ENCODE assay signal across 12 cellular contexts in the genomic region with DNA sequence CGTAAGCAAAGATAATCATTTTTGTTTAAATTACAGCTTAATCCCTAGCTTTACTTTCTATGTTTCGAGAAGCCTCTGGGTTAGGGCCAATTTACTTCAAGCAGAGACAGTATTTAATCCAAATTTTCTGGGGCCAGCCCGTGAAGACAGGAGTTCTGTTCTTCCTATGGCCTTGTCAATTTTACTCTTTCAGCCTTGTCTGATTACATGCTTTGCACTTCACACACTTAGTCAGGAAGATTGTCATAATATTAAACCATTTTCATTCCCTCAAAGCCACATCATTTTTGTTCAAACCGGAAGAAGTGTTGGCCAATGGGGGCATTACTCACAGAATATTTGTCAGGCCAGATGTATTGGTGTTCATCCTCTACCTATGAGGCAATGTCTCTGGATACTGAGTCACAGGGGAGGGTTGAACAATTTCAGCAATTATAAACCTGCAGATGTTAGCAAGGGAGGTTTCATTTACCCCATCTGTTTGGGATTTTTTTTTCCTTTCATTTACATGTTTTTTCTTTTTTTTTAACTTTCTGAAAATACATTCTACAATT.
A peak's percentile ranks its signal among the peaks of the same experiment; 100 is the strongest.
DNase-seq lines count a peak whose midpoint lies in the region; ATAC-seq, FAIRE-seq and TF ChIP-seq lines count a peak whose summit lies in the region.
"Had no signal": no experiment of that assay in that cellular context is flagged by ENCODE, and none has a peak within 500 bp of the region (broad histone marks: within the 10 kb centered on the region; RNA-seq: fewer than 3 reads in every experiment).

No MANE protein-coding gene starts in this region.

- no peaks in the 10 kb centered on the region for H3K9me3 ChIP-seq in IMR-90 (ENCODE audit: control insufficient read depth, insufficient read depth, low read length)
- H3K9me3 ChIP-seq in hepatocyte (ENCODE audit: low read depth) = no peaks in the 10 kb centered on the region
- H3K9me3 ChIP-seq in T-helper 17 cell (ENCODE audit: control insufficient read depth, low read length, poor library complexity, severe bottlenecking) = no peaks in the 10 kb centered on the region
- H3K9me3 ChIP-seq: heart right ventricle, mucosa of descending colon had no signal

- no peak overlapping the region for H3K23ac ChIP-seq in IMR-90 (ENCODE audit: low read depth, low read length)

- H4K20me1 ChIP-seq in IMR-90 (ENCODE audit: insufficient read depth, low read length) = no peaks in the 10 kb centered on the region
- no peaks in the 10 kb centered on the region for H4K20me1 ChIP-seq in hepatocyte (ENCODE audit: insufficient read depth, poor library complexity, severe bottlenecking)

- intact Hi-C loops in IMR-90 (cut with micrococcal nuclease) = loop anchor here (5.0 kb wide), 2 partner anchors 659 to 1131 kb away; a partner anchor contains a TSS

- H4K5ac ChIP-seq in IMR-90 (ENCODE audit: low read depth, low read length) = peak overlapping the region; percentile 62; the same call in 1 of the 2 replicates

- H2BK120ac ChIP-seq in IMR-90 (ENCODE audit: low read depth, low read length) = peak overlapping the region; percentile 11; the same call in 1 of the 2 replicates

- H3K27me3 Mint-ChIP-seq in activated T-helper 17 cell treated with anti-CD3 and anti-CD28 coated beads, Interleukin-2, amount 50 U/mL, for 72 hours = no peaks in the 10 kb centered on the region
- no peaks in the 10 kb centered on the region for H3K27me3 Mint-ChIP-seq in T-helper 17 cell
- H3K27me3 Mint-ChIP-seq: CD4-positive, alpha-beta T cell had no signal

- peak overlapping the region; percentile 50; the same call in 1 of the 2 replicates for H3K4me2 ChIP-seq in IMR-90 (ENCODE audit: low read depth, low read length)
- peak overlapping the region; percentile 55 for H3K4me2 ChIP-seq in hepatocyte

- no peaks in the 10 kb centered on the region for H3K36me3 ChIP-seq in IMR-90 (ENCODE audit: control insufficient read depth, insufficient read depth, low read length)
- H3K36me3 ChIP-seq in hepatocyte (replicated peaks; ENCODE audit: insufficient read depth, low read depth) = no peaks in the 10 kb centered on the region
- H3K36me3 ChIP-seq: heart right ventricle had no signal

- H3K4me1 ChIP-seq in IMR-90 (ENCODE audit: control insufficient read depth, insufficient read depth, low read length) = no peaks in the 10 kb centered on the region; the same call in 1 of the 2 replicates
- no peaks in the 10 kb centered on the region for H3K4me1 ChIP-seq in hepatocyte (ENCODE audit: insufficient read depth)

- POLR2A ChIA-PET in IMR-90 (lab: Charles Lee; ENCODE audit: unreplicated experiment) = interaction anchor here (0.6 kb wide), 1 partner anchor 588 kb away, joined by 3 read pairs; no protein-coding TSS in a partner anchor

- TF ChIP-seq POLR2A in IMR-90 (IDR thresholded peaks at IDR 0.05; ENCODE audit: low read depth, low read length) = no peak

- CTCF ChIA-PET in IMR-90 (lab: Yijun Ruan, JAX) = interaction anchor here (0.7 kb wide), 1 partner anchor 54 kb away, joined by 3 read pairs; no protein-coding TSS in a partner anchor

- H2AK9ac ChIP-seq in IMR-90 (replicated peaks; ENCODE audit: low read depth, low read length, poor library complexity) = no peak overlapping the region

- ATAC-seq in IMR-90 (ENCODE audit: low read depth) (peak; percentile 66), T-helper 17 cell (no peak)
- no peak for ATAC-seq in activated T-helper 17 cell treated with anti-CD3 and anti-CD28 coated beads, Interleukin-2, amount 50 U/mL, for 72 hours (replicated peaks)
- ATAC-seq: mucosa of descending colon had no signal

- H3K27ac ChIP-seq in IMR-90 (ENCODE audit: insufficient read depth, low read length) (peak overlapping the region; percentile 8; the same call in 1 of the 2 replicates), hepatocyte (peak overlapping the region; percentile 74)

- no peak for TF ChIP-seq RAD21 in IMR-90 (IDR thresholded peaks at IDR 0.05; ENCODE audit: low read length)

- H3K9me3 Mint-ChIP-seq in activated T-helper 17 cell treated with anti-CD3 and anti-CD28 coated beads, Interleukin-2, amount 50 U/mL, for 72 hours = no peaks in the 10 kb centered on the region
- H3K9me3 Mint-ChIP-seq: CD4-positive, alpha-beta T cell had no signal

- no peaks in the 10 kb centered on the region for H3K36me3 Mint-ChIP-seq in activated T-helper 17 cell treated with anti-CD3 and anti-CD28 coated beads, Interleukin-2, amount 50 U/mL, for 72 hours (ENCODE audit: low read depth)
- H3K36me3 Mint-ChIP-seq in T-helper 17 cell (ENCODE audit: low read depth) = no peaks in the 10 kb centered on the region

- dilution Hi-C loops in IMR-90 (cut with HindIII; ENCODE audit: low sequenced_read_pairs, unreplicated experiment) = no loop called here

- 0 out of 2 replicates have a peak overlapping the region, but pooled peaks have one; percentile 1 for H2BK20ac ChIP-seq in IMR-90 (ENCODE audit: low read depth, low read length)

- H3K18ac ChIP-seq in IMR-90 (ENCODE audit: low read depth, low read length) = peak overlapping the region; percentile 27; the same call in 1 of the 2 replicates

- H3K27ac Mint-ChIP-seq in activated T-helper 17 cell treated with anti-CD3 and anti-CD28 coated beads, Interleukin-2, amount 50 U/mL, for 72 hours = no peak overlapping the region
- no peak overlapping the region for H3K27ac Mint-ChIP-seq in T-helper 17 cell
- H3K27ac Mint-ChIP-seq: CD4-positive, alpha-beta T cell had no signal

- no peaks in the 10 kb centered on the region for H3K9me2 ChIP-seq in hepatocyte (replicated peaks; ENCODE audit: insufficient read depth)

- peak; percentile 77 for DNase-seq in AG08395 (ENCODE audit: low spot score)
- DNase-seq in IMR-90 = peak; percentile 95
- peak; percentile 98 for DNase-seq in amniotic epithelial cell (ENCODE audit: low read depth)
- DNase-seq in hepatocyte (ENCODE audit: low spot score) = peak; percentile 29
- no peak for DNase-seq in T-helper 17 cell
- no peak for DNase-seq in activated CD4-positive, alpha-beta T cell treated with anti-CD3 and anti-CD28 coated beads, Interleukin-2, amount 50 U/mL, for 1 hour
- DNase-seq in frontal cortex (ENCODE audit: low spot score in 2 of 2) = no peak
- DNase-seq: CD4-positive, alpha-beta T cell; heart right ventricle; mucosa of descending colon; NCI-H1694 had no signal

- no peaks in the 10 kb centered on the region for H3K79me1 ChIP-seq in IMR-90 (ENCODE audit: low read depth in 1 of 2, low read length in 2 of 2)

- no TSS peak for BruUV-seq in IMR-90 (replicated peaks; lab: Mats Ljungman, UMichigan)

- H3K4me1 Mint-ChIP-seq in activated T-helper 17 cell treated with anti-CD3 and anti-CD28 coated beads, Interleukin-2, amount 50 U/mL, for 72 hours = no peaks in the 10 kb centered on the region
- no peaks in the 10 kb centered on the region for H3K4me1 Mint-ChIP-seq in T-helper 17 cell

- no peaks in the 10 kb centered on the region for H3K79me2 ChIP-seq in hepatocyte

- no peak overlapping the region for H3K14ac ChIP-seq in IMR-90 (replicated peaks; ENCODE audit: low read depth, low read length)

- H3K4me3 ChIP-seq in IMR-90 (ENCODE audit: insufficient read depth, low read depth, low read length) (no peak overlapping the region), hepatocyte (no peak overlapping the region)
- H3K4me3 ChIP-seq: heart right ventricle, mucosa of descending colon had no signal

- no peak for FAIRE-seq in frontal cortex (lab: Jason Lieb, UNC)

- in situ Hi-C loops in IMR-90 (cut with MboI; ENCODE audit: low sequenced_read_pairs) = no loop called here

- TF ChIP-seq CTCF in IMR-90 (conservative IDR thresholded peaks at IDR 0.05; ENCODE audit: low read depth, low read length) = no peak
- no peak for TF ChIP-seq CTCF in hepatocyte (IDR thresholded peaks at IDR 0.05; ENCODE audit: poor library complexity)

- no peaks in the 10 kb centered on the region for H3K27me3 ChIP-seq in IMR-90 (ENCODE audit: control insufficient read depth, insufficient read depth, low read length)
- no peaks in the 10 kb centered on the region for H3K27me3 ChIP-seq in hepatocyte
- H3K27me3 ChIP-seq: heart right ventricle had no signal

- no peak overlapping the region for H3K9ac ChIP-seq in IMR-90 (ENCODE audit: low read depth, low read length)

- H2BK5ac ChIP-seq in IMR-90 (ENCODE audit: low read depth, low read length, poor library complexity, severe bottlenecking) = peak overlapping the region; percentile 77

- H3K9me1 ChIP-seq in IMR-90 (ENCODE audit: insufficient read depth, low read length) = no peaks in the 10 kb centered on the region

- no peak overlapping the region for H2AK5ac ChIP-seq in IMR-90 (ENCODE audit: low read depth, low read length)

- H2BK15ac ChIP-seq in IMR-90 (ENCODE audit: low read depth, low read length) = no peak overlapping the region

- H3K4me3 Mint-ChIP-seq in activated T-helper 17 cell treated with anti-CD3 and anti-CD28 coated beads, Interleukin-2, amount 50 U/mL, for 72 hours = no peak overlapping the region
- H3K4me3 Mint-ChIP-seq in T-helper 17 cell = no peak overlapping the region
- H3K4me3 Mint-ChIP-seq: CD4-positive, alpha-beta T cell had no signal

- WGBS in IMR-90 (ENCODE audit: extremely low coverage in 2 of 2, insufficient read length in 1 of 2), 2 experiments = 0% methylated on average over 1 of the region's 4 CpGs; no CpG with 5 or more reads in 1 of the 2 experiments
- 52% methylated on average over 4 of the region's 4 CpGs for WGBS in hepatocyte (ENCODE audit: low lambda C conversion rate, missing lambda C conversion rate)

- no peak overlapping the region for H3K56ac ChIP-seq in IMR-90 (ENCODE audit: extremely low read depth, insufficient read depth, low read length)

- H2AFZ ChIP-seq in IMR-90 (replicated peaks; ENCODE audit: low read length, poor library complexity) (no peak overlapping the region), hepatocyte (no peak overlapping the region)

- H3K4ac ChIP-seq in IMR-90 (ENCODE audit: low read depth, low read length) = no peak overlapping the region

- no peak overlapping the region for H4K91ac ChIP-seq in IMR-90 (ENCODE audit: insufficient read depth, low read depth, low read length)

- peak overlapping the region in 1 of 2 experiments; percentile 39; a peak in 1 of 4 replicates for H4K8ac ChIP-seq in IMR-90 (ENCODE audit: low read depth in 2 of 2, low read length in 2 of 2)

TF ChIP-seq in IMR-90, 13 proteins besides CTCF, POLR2A, EP300 and RAD21 (continues in another document):
- TF ChIP-seq MXI1 (IDR thresholded peaks at IDR 0.05; ENCODE audit: borderline replicate concordance, low read depth, low read length) (no peak), MAZ (IDR thresholded peaks at IDR 0.05; ENCODE audit: borderline replicate concordance, low read depth, low read length) (no peak), FOS (IDR thresholded peaks at IDR 0.05; ENCODE audit: low read depth, low read length) (peak; percentile 86), CHD1 (IDR thresholded peaks at IDR 0.05; ENCODE audit: low read depth, low read length) (no peak), BHLHE40 (IDR thresholded peaks at IDR 0.05; ENCODE audit: low read depth, low read length) (no peak), RFX5 (IDR thresholded peaks at IDR 0.05; ENCODE audit: low read depth, low read length) (no peak)

Comparison
In these comparisons a context has a peak if more than half of its experiments do, and no peak if none do; other contexts are left out.
1. DNase-seq: peak in AG08395 (single experiment), IMR-90 (single experiment), amniotic epithelial cell (single experiment) and hepatocyte (single experiment); none in T-helper 17 cell (0 of 3), activated CD4-positive, alpha-beta T cell treated with anti-CD3 and anti-CD28 coated beads, Interleukin-2, amount 50 U/mL, for 1 hour (single experiment) and frontal cortex (0 of 2).